Comparison of ENCODE assay signal across 1 cellular context in the genomic region with DNA sequence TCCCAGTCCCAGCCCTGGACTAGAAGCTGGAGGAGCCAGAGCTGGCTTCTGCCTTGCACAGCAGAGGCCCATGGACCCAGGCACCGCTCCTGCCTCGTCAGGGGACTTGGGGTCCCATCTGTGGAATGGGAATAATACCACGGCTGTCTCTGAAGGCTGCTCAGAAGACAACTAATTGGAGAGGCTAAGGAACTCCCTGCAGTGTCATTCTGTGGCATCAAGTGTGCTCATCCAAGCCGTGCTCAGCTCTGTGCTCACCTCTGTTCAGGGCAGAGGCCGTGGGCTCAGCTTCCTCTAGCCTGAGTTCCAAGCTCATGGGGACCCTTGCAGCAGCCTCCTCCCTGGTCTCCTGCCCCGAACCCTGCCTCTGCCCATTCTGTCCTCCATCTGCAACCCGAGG.
TF ChIP-seq lines count a peak whose summit lies in the region.

No MANE protein-coding gene starts in this region.

TF ChIP-seq in GM23338, 12 proteins besides CTCF, POLR2A, EP300 and RAD21 (continued from another document):
- TF ChIP-seq EZH2phosphoT487 (IDR thresholded peaks at IDR 0.05; ENCODE audit: unreplicated experiment) = no peak
- TF ChIP-seq EZH2 (IDR thresholded peaks at IDR 0.05; ENCODE audit: low read depth, unreplicated experiment) = no peak
- no peak for TF ChIP-seq ZNF331 (CRISPR knock-in tag; IDR thresholded peaks at IDR 0.05; ENCODE audit: low read depth)
- TF ChIP-seq, protein P1, sequence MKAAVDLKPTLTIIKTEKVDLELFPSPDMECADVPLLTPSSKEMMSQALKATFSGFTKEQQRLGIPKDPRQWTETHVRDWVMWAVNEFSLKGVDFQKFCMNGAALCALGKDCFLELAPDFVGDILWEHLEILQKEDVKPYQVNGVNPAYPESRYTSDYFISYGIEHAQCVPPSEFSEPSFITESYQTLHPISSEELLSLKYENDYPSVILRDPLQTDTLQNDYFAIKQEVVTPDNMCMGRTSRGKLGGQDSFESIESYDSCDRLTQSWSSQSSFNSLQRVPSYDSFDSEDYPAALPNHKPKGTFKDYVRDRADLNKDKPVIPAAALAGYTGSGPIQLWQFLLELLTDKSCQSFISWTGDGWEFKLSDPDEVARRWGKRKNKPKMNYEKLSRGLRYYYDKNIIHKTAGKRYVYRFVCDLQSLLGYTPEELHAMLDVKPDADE (IDR thresholded peaks at IDR 0.05) = no peak
- TF ChIP-seq NANOG (IDR thresholded peaks at IDR 0.05; ENCODE audit: borderline replicate concordance) = no peak
- TF ChIP-seq ZNF114 (CRISPR knock-in tag; IDR thresholded peaks at IDR 0.05) = no peak
- no peak for TF ChIP-seq REST (IDR thresholded peaks at IDR 0.05; ENCODE audit: unreplicated experiment)
- TF ChIP-seq, protein P2, sequence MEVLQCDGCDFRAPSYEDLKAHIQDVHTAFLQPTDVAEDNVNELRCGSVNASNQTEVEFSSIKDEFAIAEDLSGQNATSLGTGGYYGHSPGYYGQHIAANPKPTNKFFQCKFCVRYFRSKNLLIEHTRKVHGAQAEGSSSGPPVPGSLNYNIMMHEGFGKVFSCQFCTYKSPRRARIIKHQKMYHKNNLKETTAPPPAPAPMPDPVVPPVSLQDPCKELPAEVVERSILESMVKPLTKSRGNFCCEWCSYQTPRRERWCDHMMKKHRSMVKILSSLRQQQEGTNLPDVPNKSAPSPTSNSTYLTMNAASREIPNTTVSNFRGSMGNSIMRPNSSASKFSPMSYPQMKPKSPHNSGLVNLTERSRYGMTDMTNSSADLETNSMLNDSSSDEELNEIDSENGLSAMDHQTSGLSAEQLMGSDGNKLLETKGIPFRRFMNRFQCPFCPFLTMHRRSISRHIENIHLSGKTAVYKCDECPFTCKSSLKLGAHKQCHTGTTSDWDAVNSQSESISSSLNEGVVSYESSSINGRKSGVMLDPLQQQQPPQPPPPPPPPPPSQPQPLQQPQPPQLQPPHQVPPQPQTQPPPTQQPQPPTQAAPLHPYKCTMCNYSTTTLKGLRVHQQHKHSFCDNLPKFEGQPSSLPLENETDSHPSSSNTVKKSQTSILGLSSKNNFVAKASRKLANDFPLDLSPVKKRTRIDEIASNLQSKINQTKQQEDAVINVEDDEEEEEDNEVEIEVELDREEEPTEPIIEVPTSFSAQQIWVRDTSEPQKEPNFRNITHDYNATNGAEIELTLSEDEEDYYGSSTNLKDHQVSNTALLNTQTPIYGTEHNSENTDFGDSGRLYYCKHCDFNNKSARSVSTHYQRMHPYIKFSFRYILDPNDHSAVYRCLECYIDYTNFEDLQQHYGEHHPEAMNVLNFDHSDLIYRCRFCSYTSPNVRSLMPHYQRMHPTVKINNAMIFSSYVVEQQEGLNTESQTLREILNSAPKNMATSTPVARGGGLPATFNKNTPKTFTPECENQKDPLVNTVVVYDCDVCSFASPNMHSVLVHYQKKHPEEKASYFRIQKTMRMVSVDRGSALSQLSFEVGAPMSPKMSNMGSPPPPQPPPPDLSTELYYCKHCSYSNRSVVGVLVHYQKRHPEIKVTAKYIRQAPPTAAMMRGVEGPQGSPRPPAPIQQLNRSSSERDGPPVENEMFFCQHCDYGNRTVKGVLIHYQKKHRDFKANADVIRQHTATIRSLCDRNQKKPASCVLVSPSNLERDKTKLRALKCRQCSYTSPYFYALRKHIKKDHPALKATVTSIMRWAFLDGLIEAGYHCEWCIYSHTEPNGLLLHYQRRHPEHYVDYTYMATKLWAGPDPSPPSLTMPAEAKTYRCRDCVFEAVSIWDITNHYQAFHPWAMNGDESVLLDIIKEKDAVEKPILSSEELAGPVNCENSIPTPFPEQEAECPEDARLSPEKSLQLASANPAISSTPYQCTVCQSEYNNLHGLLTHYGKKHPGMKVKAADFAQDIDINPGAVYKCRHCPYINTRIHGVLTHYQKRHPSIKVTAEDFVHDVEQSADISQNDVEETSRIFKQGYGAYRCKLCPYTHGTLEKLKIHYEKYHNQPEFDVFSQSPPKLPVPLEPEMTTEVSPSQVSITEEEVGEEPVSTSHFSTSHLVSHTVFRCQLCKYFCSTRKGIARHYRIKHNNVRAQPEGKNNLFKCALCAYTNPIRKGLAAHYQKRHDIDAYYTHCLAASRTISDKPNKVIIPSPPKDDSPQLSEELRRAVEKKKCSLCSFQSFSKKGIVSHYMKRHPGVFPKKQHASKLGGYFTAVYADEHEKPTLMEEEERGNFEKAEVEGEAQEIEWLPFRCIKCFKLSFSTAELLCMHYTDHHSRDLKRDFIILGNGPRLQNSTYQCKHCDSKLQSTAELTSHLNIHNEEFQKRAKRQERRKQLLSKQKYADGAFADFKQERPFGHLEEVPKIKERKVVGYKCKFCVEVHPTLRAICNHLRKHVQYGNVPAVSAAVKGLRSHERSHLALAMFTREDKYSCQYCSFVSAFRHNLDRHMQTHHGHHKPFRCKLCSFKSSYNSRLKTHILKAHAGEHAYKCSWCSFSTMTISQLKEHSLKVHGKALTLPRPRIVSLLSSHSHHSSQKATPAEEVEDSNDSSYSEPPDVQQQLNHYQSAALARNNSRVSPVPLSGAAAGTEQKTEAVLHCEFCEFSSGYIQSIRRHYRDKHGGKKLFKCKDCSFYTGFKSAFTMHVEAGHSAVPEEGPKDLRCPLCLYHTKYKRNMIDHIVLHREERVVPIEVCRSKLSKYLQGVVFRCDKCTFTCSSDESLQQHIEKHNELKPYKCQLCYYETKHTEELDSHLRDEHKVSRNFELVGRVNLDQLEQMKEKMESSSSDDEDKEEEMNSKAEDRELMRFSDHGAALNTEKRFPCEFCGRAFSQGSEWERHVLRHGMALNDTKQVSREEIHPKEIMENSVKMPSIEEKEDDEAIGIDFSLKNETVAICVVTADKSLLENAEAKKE (CRISPR knock-in tag; IDR thresholded peaks at IDR 0.05) = no peak
- no peak for TF ChIP-seq STAT1 (IDR thresholded peaks at IDR 0.05; ENCODE audit: unreplicated experiment)
